ENCODE assay signal across 8 cellular contexts in genomic region chr4:184746532-184746870, GRCh38. TPM values are rescaled to one million over a fixed set of nuclear protein-coding genes. Genes with fewer than 3 reads are reported as not detected.
DNase-seq lines count a peak whose midpoint lies in the region; ATAC-seq and TF ChIP-seq lines count a peak whose summit lies in the region.

No MANE protein-coding gene starts in this region.

- H3K4me3 ChIP-seq in DND-41 (ENCODE audit: low read depth in 1 of 2, low read length in 2 of 2) (no peak overlapping the region), right cardiac atrium (ENCODE audit: low read length) (no peak overlapping the region), gastrocnemius medialis (peak overlapping the region in 2 of 4 donors; percentile 7 to 15)

- H3K79me2 ChIP-seq in DND-41 (ENCODE audit: insufficient read depth, low read length), result no peaks in the 10 kb centered on the region

- peak overlapping the region; percentile 14; the same call in 1 of the 2 replicates for H2AFZ ChIP-seq in DND-41 (ENCODE audit: low read depth, low read length)

- H3K4me2 ChIP-seq in DND-41 (ENCODE audit: insufficient read depth, low read length), result no peak overlapping the region

- no peak for TF ChIP-seq POLR2A in gastrocnemius medialis (IDR thresholded peaks at IDR 0.05)

- WGBS in right cardiac atrium, result 12% methylated on average over 2 of the region's 2 CpGs

- TF ChIP-seq CTCF in DND-41 (IDR thresholded peaks at IDR 0.05; ENCODE audit: borderline replicate concordance, extremely low read depth, low read length, poor library complexity, severe bottlenecking), result no peak
- no peak for TF ChIP-seq CTCF in gastrocnemius medialis (IDR thresholded peaks at IDR 0.05 in 4 of 5, conservative IDR thresholded peaks at IDR 0.05 in 1 of 5)

- intact Hi-C loops in right cardiac atrium (cut with DNase I), result loop anchor here in 3 of 4 donors (5.0 to 10.0 kb wide), 4 partner anchors 78 to 348 kb away; partner anchors contain the start of gene ACSL1 (in 1 of the 3)
- intact Hi-C loops in gastrocnemius medialis (cut with DNase I; ENCODE audit: low total_unique reads), result loop anchor here (2.0 to 10.0 kb wide), 6 partner anchors 80 to 648 kb away; partner anchors contain the start of genes ANKRD37, CFAP97, LRP2BP and SNX25

- in situ Hi-C loops in gastrocnemius medialis (cut with MboI; ENCODE audit: low sequenced_read_pairs in 4 of 4), result loop anchor here in 3 of 4 donors (5.0 to 25.0 kb wide), 2 partner anchors 76 to 241 kb away; no protein-coding TSS in a partner anchor

- DNase-seq in DND-41 (no peak), amniotic stem cell (lab: John Stamatoyannopoulos, UW) (peak; percentile 15), right cardiac atrium (peak in 2 of 3 donors; percentile 42 to 61), gastrocnemius medialis (peak; percentile 67 to 72)
- DNase-seq in central memory CD4-positive, alpha-beta T cell, result no peak

- ATAC-seq in DND-41 (ENCODE audit: insufficient read depth, low read depth) (no peak), right cardiac atrium (peak; percentile 81 to 90), gastrocnemius medialis (peak; percentile 59 to 61), HG02870 (IDR thresholded peaks at IDR 0.05; ENCODE audit: unreplicated experiment) (no peak), GM19455 (IDR thresholded peaks at IDR 0.05; ENCODE audit: unreplicated experiment) (no peak), GM18907 (IDR thresholded peaks at IDR 0.05; ENCODE audit: unreplicated experiment) (no peak)

- H3K9ac ChIP-seq in DND-41 (ENCODE audit: low read depth, low read length), result no peak overlapping the region

- H3K27me3 ChIP-seq in DND-41 (ENCODE audit: insufficient read depth, low read length, poor library complexity) (peaks cover 4% of the 10 kb centered on the region), right cardiac atrium (ENCODE audit: control insufficient read depth, insufficient read depth) (no peaks in the 10 kb centered on the region), gastrocnemius medialis (no peaks in the 10 kb centered on the region)

- H3K36me3 ChIP-seq in DND-41 (ENCODE audit: insufficient read depth, low read length) (no peaks in the 10 kb centered on the region), gastrocnemius medialis (no peaks in the 10 kb centered on the region)

- no peaks in the 10 kb centered on the region for H3K9me3 ChIP-seq in DND-41 (ENCODE audit: insufficient read depth, low read length, severe bottlenecking)
- H3K9me3 ChIP-seq in right cardiac atrium (ENCODE audit: control insufficient read depth, low read length), result no peaks in the 10 kb centered on the region
- no peaks in the 10 kb centered on the region for H3K9me3 ChIP-seq in gastrocnemius medialis

- H3K4me1 ChIP-seq in DND-41 (ENCODE audit: insufficient read depth, low read length), result peaks cover 9% of the 10 kb centered on the region; the same call in 1 of the 2 replicates
- peaks cover 12% of the 10 kb centered on the region for H3K4me1 ChIP-seq in right cardiac atrium (ENCODE audit: control insufficient read depth, insufficient read depth, low read length)
- peaks cover 29 to 31% of the 10 kb centered on the region in 2 donors for H3K4me1 ChIP-seq in gastrocnemius medialis

- no peak overlapping the region for H3K27ac ChIP-seq in DND-41 (ENCODE audit: low read length)
- H3K27ac ChIP-seq in right cardiac atrium (ENCODE audit: low read length), result peak overlapping the region; percentile 84
- peak overlapping the region; percentile 74 to 85 (median 79) for H3K27ac ChIP-seq in gastrocnemius medialis

- no peaks in the 10 kb centered on the region for H4K20me1 ChIP-seq in DND-41 (ENCODE audit: insufficient read depth, low read length)

RNA-seq across cellular contexts. Expression of gene CENPU, which starts 12.6 kb away (rescaled TPM):
- total RNA-seq in right cardiac atrium, result 1 to 10 TPM; 1.0 to 1.8 (median 1.6) TPM
- polyA plus RNA-seq in right cardiac atrium, result 0.66 TPM
- total RNA-seq in gastrocnemius medialis, result 1 to 10 TPM in 2 of 4 donors, under 1 TPM in 1, not detected in 1; 0.75 to 2.7 (median 2.2) TPM

Comparison
In these comparisons a context has a peak if more than half of its experiments do, and no peak if none do; other contexts are left out.
1. ATAC-seq: peak in right cardiac atrium (2 of 2) and gastrocnemius medialis (2 of 2); none in DND-41 (single experiment), HG02870 (single experiment), GM19455 (single experiment) and GM18907 (single experiment).
2. DNase-seq: peak in amniotic stem cell (single experiment), right cardiac atrium (2 of 3) and gastrocnemius medialis (2 of 2); none in DND-41 (single experiment) and central memory CD4-positive, alpha-beta T cell (single experiment).